In the genomic region with DNA sequence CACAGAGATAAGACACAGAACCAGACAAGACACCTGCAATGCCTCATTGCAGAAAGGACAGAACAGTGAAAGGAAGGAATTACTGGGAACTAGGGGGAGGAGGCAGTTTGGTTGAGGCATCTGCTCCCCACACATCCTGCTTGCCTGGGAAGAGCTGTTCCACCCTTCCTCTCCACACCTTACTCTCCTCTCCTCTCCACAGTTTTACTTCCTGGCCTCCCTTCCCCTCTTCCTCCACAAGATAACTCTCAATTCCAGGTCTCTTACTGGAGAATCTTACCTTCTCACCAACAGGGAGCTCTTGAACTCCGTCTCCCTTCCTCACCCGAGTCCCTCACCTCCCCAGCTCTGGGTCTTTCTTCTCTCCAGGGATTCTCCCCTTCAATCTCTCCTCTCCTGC, we compare ENCODE assay signal across 8 cellular contexts. TPM values are rescaled to one million over a fixed set of nuclear protein-coding genes. Genes with fewer than 3 reads are reported as not detected.
DNase-seq lines count a peak whose midpoint lies in the region; ATAC-seq and TF ChIP-seq lines count a peak whose summit lies in the region.
"Had no signal": no experiment of that assay in that cellular context is flagged by ENCODE, and none has a peak within 500 bp of the region (broad histone marks: within the 10 kb centered on the region; RNA-seq: fewer than 3 reads in every experiment).

No MANE protein-coding gene starts in this region.

- peak overlapping the region; percentile 72 for H3K4me3 Mint-ChIP-seq in activated naive CD8-positive, alpha-beta T cell
- peak overlapping the region; percentile 0 to 97 (median 78) for H3K4me3 Mint-ChIP-seq in naive thymus-derived CD4-positive, alpha-beta T cell

- peaks cover 13 to 22% of the 10 kb centered on the region in 2 donors for H3K4me1 ChIP-seq in naive thymus-derived CD4-positive, alpha-beta T cell (ENCODE audit: control insufficient read depth in 2 of 2, insufficient read depth in 2 of 2, low read length in 2 of 2)

- peak overlapping the region; percentile 84 for H3K27ac Mint-ChIP-seq in activated naive CD8-positive, alpha-beta T cell
- peak overlapping the region; percentile 43 to 94 (median 74) for H3K27ac Mint-ChIP-seq in naive thymus-derived CD4-positive, alpha-beta T cell

- H3K4me1 Mint-ChIP-seq in activated naive CD8-positive, alpha-beta T cell (ENCODE audit: low read depth), result peaks cover 22% of the 10 kb centered on the region
- peaks cover 24 to 63% (median 32%) of the 10 kb centered on the region in 7 donors for H3K4me1 Mint-ChIP-seq in naive thymus-derived CD4-positive, alpha-beta T cell

- no peaks in the 10 kb centered on the region for H3K27me3 Mint-ChIP-seq in activated naive CD8-positive, alpha-beta T cell
- H3K27me3 Mint-ChIP-seq in naive thymus-derived CD4-positive, alpha-beta T cell, result no peaks in the 10 kb centered on the region

- H3K36me3 ChIP-seq in naive thymus-derived CD4-positive, alpha-beta T cell (ENCODE audit: control insufficient read depth in 2 of 3, insufficient read depth in 3 of 3, low read length in 3 of 3), result peaks cover 10 to 39% (median 10%) of the 10 kb centered on the region in 3 experiments

- no peaks in the 10 kb centered on the region for H3K9me3 ChIP-seq in naive thymus-derived CD4-positive, alpha-beta T cell (ENCODE audit: control insufficient read depth in 2 of 3, low read length in 3 of 3)

- CTCF ChIA-PET in naive thymus-derived CD4-positive, alpha-beta T cell (lab: Charles Lee), result no interaction called here

- no peaks in the 10 kb centered on the region for H3K27me3 ChIP-seq in naive thymus-derived CD4-positive, alpha-beta T cell (ENCODE audit: control insufficient read depth in 2 of 2, insufficient read depth in 2 of 2, low read length in 2 of 2)

- peak overlapping the region; percentile 66 for H3K4me3 ChIP-seq in GM12864 (ENCODE audit: low read depth, low read length)
- no peak overlapping the region for H3K4me3 ChIP-seq in naive thymus-derived CD4-positive, alpha-beta T cell (ENCODE audit: low read length)

- DNase-seq in GM12864 (ENCODE audit: low read depth), result no peak
- no peak for DNase-seq in naive thymus-derived CD4-positive, alpha-beta T cell
- no peak for DNase-seq in NCI-H524 (lab: John Stamatoyannopoulos, UW)
- DNase-seq in NCI-H2029 treated with DMSO at 0.1 percent for 48 hours (lab: John Stamatoyannopoulos, UW), result no peak
- DNase-seq: NCI-H2227 treated with DMSO at 0.1 percent for 48 hours had no signal

- POLR2A ChIA-PET in naive thymus-derived CD4-positive, alpha-beta T cell (lab: Charles Lee), result interaction anchor here (0.5 kb wide), 1 partner anchor 550 kb away, joined by 4 read pairs; no protein-coding TSS in a partner anchor

- peaks cover 11% of the 10 kb centered on the region for H3K36me3 Mint-ChIP-seq in activated naive CD8-positive, alpha-beta T cell
- peaks cover 5 to 50% (median 13%) of the 10 kb centered on the region in 5 donors for H3K36me3 Mint-ChIP-seq in naive thymus-derived CD4-positive, alpha-beta T cell

- H3K27ac ChIP-seq in naive thymus-derived CD4-positive, alpha-beta T cell (ENCODE audit: low read depth, low read length), result peak overlapping the region; percentile 90

- intact Hi-C loops in naive thymus-derived CD4-positive, alpha-beta T cell (cut with micrococcal nuclease), result loop anchor here (5.0 to 10.0 kb wide), 6 partner anchors 87 to 847 kb away; a partner anchor contains a TSS

- no peak for ATAC-seq in naive thymus-derived CD4-positive, alpha-beta T cell
- ATAC-seq in HG03097 (IDR thresholded peaks at IDR 0.05; ENCODE audit: low FRiP score, unreplicated experiment), result no peak
- ATAC-seq: left lobe of liver had no signal

- no peak for TF ChIP-seq CTCF in GM12864 (IDR thresholded peaks at IDR 0.05; ENCODE audit: low read depth, low read length, missing control alignments)

- H3K9me3 Mint-ChIP-seq in activated naive CD8-positive, alpha-beta T cell (ENCODE audit: low read depth), result no peaks in the 10 kb centered on the region
- no peaks in the 10 kb centered on the region for H3K9me3 Mint-ChIP-seq in naive thymus-derived CD4-positive, alpha-beta T cell

RNA-seq across cellular contexts. Expression of a gene that starts 2.1 kb away (rescaled TPM):
- 10 to 100 TPM; 25.9 to 65.3 (median 32.3) TPM for total RNA-seq in naive thymus-derived CD4-positive, alpha-beta T cell
- 10 to 100 TPM; 46.8 to 55.1 TPM for polyA plus RNA-seq in naive thymus-derived CD4-positive, alpha-beta T cell

RNA-seq across cellular contexts. Expression of a gene that starts 6.9 kb away (rescaled TPM):
- 100 to 1,000 TPM in 1 of 5 experiments, 1 to 10 TPM in 1, under 1 TPM in 3; 0.38 to 101 (median 0.78) TPM for total RNA-seq in naive thymus-derived CD4-positive, alpha-beta T cell
- polyA plus RNA-seq in naive thymus-derived CD4-positive, alpha-beta T cell, result not detected

RNA-seq across cellular contexts. Expression of a gene that starts 23.9 kb away (rescaled TPM):
- total RNA-seq in naive thymus-derived CD4-positive, alpha-beta T cell, result 10 to 100 TPM; 14.5 to 37.8 (median 30.1) TPM
- 10 to 100 TPM; 28.8 to 53.8 TPM for polyA plus RNA-seq in naive thymus-derived CD4-positive, alpha-beta T cell

RNA-seq across cellular contexts. Expression of a gene that starts 24.0 kb away (rescaled TPM):
- total RNA-seq in naive thymus-derived CD4-positive, alpha-beta T cell, result 100 to 1,000 TPM in 4 of 5 experiments, 10 to 100 TPM in 1; 80.5 to 153 (median 131) TPM
- polyA plus RNA-seq in naive thymus-derived CD4-positive, alpha-beta T cell, result 1 to 10 TPM; 4.4 to 8.9 TPM

RNA-seq across cellular contexts. Expression of a gene that starts 28.1 kb away (rescaled TPM):
- total RNA-seq in naive thymus-derived CD4-positive, alpha-beta T cell, result under 1 TPM in 2 of 5 experiments, not detected in 3; 0.21 to 0.98 TPM
- not detected for polyA plus RNA-seq in naive thymus-derived CD4-positive, alpha-beta T cell
